ENCODE assay signal across 29 cellular contexts in genomic region chr18:58348517-58348916, GRCh38.
DNase-seq lines count a peak whose midpoint lies in the region; ATAC-seq and TF ChIP-seq lines count a peak whose summit lies in the region.
"Had no signal": no experiment of that assay in that cellular context is flagged by ENCODE, and none has a peak within 500 bp of the region (broad histone marks: within the 10 kb centered on the region; RNA-seq: fewer than 3 reads in every experiment).

No MANE protein-coding gene starts in this region.

- no peak overlapping the region for H2AFZ ChIP-seq in GM23338

- TF ChIP-seq EP300 in gastroesophageal sphincter (IDR thresholded peaks at IDR 0.05): no peak

- H4K20me1 ChIP-seq in GM23338 (replicated peaks; ENCODE audit: insufficient read depth): no peaks in the 10 kb centered on the region

- H3K4me3 ChIP-seq in GM23338 (no peak overlapping the region), gastroesophageal sphincter (no peak overlapping the region)
- H3K4me3 ChIP-seq: ovary, right atrium auricular region, uterus had no signal

- TF ChIP-seq POLR2A in gastroesophageal sphincter (IDR thresholded peaks at IDR 0.05): no peak

- H3F3A ChIP-seq in GM23338 (replicated peaks; ENCODE audit: low read depth): 0 out of 2 replicates have a peak, but pooled peaks cover 5% of the 10 kb centered on the region

- no peak overlapping the region for H3K27ac ChIP-seq in GM23338 (ENCODE audit: low read depth)
- H3K27ac ChIP-seq in gastroesophageal sphincter: no peak overlapping the region
- H3K27ac ChIP-seq: foreskin keratinocyte, ovary, right atrium auricular region, uterus had no signal

- no peaks in the 10 kb centered on the region for H3K9me2 ChIP-seq in GM23338 (ENCODE audit: insufficient read depth)

- no peak overlapping the region for H3K4me2 ChIP-seq in GM23338

- 40 to 75% methylated on average over 1 to 3 of the region's 4 CpGs for WGBS in gastroesophageal sphincter (ENCODE audit: low coverage in 1 of 2), 2 donors

- TF ChIP-seq CTCF in GM23338 (conservative IDR thresholded peaks at IDR 0.05; ENCODE audit: low read depth in 2 of 2): no peak
- no peak for TF ChIP-seq CTCF in WTC11 (IDR thresholded peaks at IDR 0.05)
- no peak for TF ChIP-seq CTCF in nephron progenitor cell (IDR thresholded peaks at IDR 0.05)
- TF ChIP-seq CTCF in gastroesophageal sphincter (IDR thresholded peaks at IDR 0.05): no peak

- CTCF ChIA-PET in WTC11 (lab: Charles Lee): no interaction called here

- H3K36me3 ChIP-seq in GM23338 (ENCODE audit: insufficient read depth) (peaks cover 17% of the 10 kb centered on the region; the same call in 1 of the 2 replicates), gastroesophageal sphincter (peaks cover 0 to 48% of the 10 kb centered on the region in 2 donors)
- H3K36me3 ChIP-seq: ovary, uterus had no signal

- H3K36me3 Mint-ChIP-seq in GM23338 (ENCODE audit: low read depth) (peaks cover 42% of the 10 kb centered on the region), WTC11 (peaks cover 38% of the 10 kb centered on the region), nephron progenitor cell (ENCODE audit: low read depth) (peaks cover 45% of the 10 kb centered on the region)
- H3K36me3 Mint-ChIP-seq: natural killer cell; stimulated activated effector memory CD8-positive, alpha-beta T cell treated with anti-CD3 and anti-CD28 coated beads, Interleukin-12 subunit alpha, Interleukin-12 subunit beta, amount 100 ng/mL, for 72 hours had no signal

- H3K4me1 Mint-ChIP-seq in GM23338 (peaks cover 45% of the 10 kb centered on the region), WTC11 (peaks cover 51% of the 10 kb centered on the region), nephron progenitor cell (peaks cover 29% of the 10 kb centered on the region)
- H3K4me1 Mint-ChIP-seq: natural killer cell; stimulated activated effector memory CD8-positive, alpha-beta T cell treated with anti-CD3 and anti-CD28 coated beads, Interleukin-12 subunit alpha, Interleukin-12 subunit beta, amount 100 ng/mL, for 72 hours; T-cell had no signal

- H3K9me3 Mint-ChIP-seq in GM23338 (no peaks in the 10 kb centered on the region; the same call in 2 of the 3 replicates), WTC11 (no peaks in the 10 kb centered on the region), nephron progenitor cell (no peaks in the 10 kb centered on the region)
- H3K9me3 Mint-ChIP-seq: activated T-cell treated with anti-CD3 and anti-CD28 coated beads, Interleukin-2, amount 50 U/mL, for 24 hours; CD4-positive, alpha-beta T cell; natural killer cell; stimulated activated effector memory CD8-positive, alpha-beta T cell treated with anti-CD3 and anti-CD28 coated beads, Interleukin-12 subunit alpha, Interleukin-12 subunit beta, amount 100 ng/mL, for 72 hours; T-cell had no signal

- no peak for DNase-seq in GM23338 (ENCODE audit: low spot score)
- DNase-seq in NOMO-1 treated with DMSO at 0.1 percent for 48 hours (lab: John Stamatoyannopoulos, UW; ENCODE audit: unreplicated experiment): peak; percentile 92
- DNase-seq in WTC11 (ENCODE audit: low spot score): no peak
- no peak for DNase-seq in nephron progenitor cell
- no peak for DNase-seq in RKO (ENCODE audit: low spot score)
- DNase-seq: activated CD4-positive, alpha-beta T cell treated with anti-CD3 and anti-CD28 coated beads for 4 hours; activated gamma-delta T cell treated with Interleukin-2 at 50 U/mL for 16 hours; activated T-cell treated with anti-CD3 and anti-CD28 coated beads, Interleukin-2, amount 50 U/mL, for 24 hours; CD4-positive, alpha-beta T cell; DMS 273 treated with DMSO at 0.1 percent for 48 hours; effector CD4-positive, alpha-beta T cell; foreskin keratinocyte; hypothalamus; KG1; midbrain; natural killer cell; NCI-H1048; NCI-H187; ovary; PC-3; SHP77; stimulated activated CD4-positive, alpha-beta T cell treated with anti-CD3 and anti-CD28 coated beads, Interleukin-2, amount 100 ng/mL, for 48 hours; substantia nigra; T-cell; uterus had no signal

- H3K4me3 Mint-ChIP-seq in GM23338 (no peak overlapping the region), WTC11 (no peak overlapping the region), nephron progenitor cell (no peak overlapping the region)
- H3K4me3 Mint-ChIP-seq: activated T-cell treated with anti-CD3 and anti-CD28 coated beads, Interleukin-2, amount 50 U/mL, for 24 hours; CD4-positive, alpha-beta T cell; natural killer cell; stimulated activated effector memory CD8-positive, alpha-beta T cell treated with anti-CD3 and anti-CD28 coated beads, Interleukin-12 subunit alpha, Interleukin-12 subunit beta, amount 100 ng/mL, for 72 hours; T-cell had no signal

- ATAC-seq in GM23338 (no peak), WTC11 (no peak), GM21619 (IDR thresholded peaks at IDR 0.05; ENCODE audit: unreplicated experiment) (no peak), gastroesophageal sphincter (no peak)
- ATAC-seq: foreskin keratinocyte; natural killer cell; PC-3; stimulated activated effector memory CD8-positive, alpha-beta T cell treated with anti-CD3 and anti-CD28 coated beads, Interleukin-12 subunit alpha, Interleukin-12 subunit beta, amount 100 ng/mL, for 72 hours; T-cell had no signal

- H3K27ac Mint-ChIP-seq in GM23338 (peak overlapping the region; percentile 51), WTC11 (peak overlapping the region; percentile 33; the same call in 1 of the 2 replicates), nephron progenitor cell (peak overlapping the region; percentile 58)
- H3K27ac Mint-ChIP-seq: activated T-cell treated with anti-CD3 and anti-CD28 coated beads, Interleukin-2, amount 50 U/mL, for 24 hours; CD4-positive, alpha-beta T cell; natural killer cell; T-cell had no signal

- H3K27me3 Mint-ChIP-seq in GM23338 (ENCODE audit: insufficient read depth, low read depth, poor library complexity): peaks cover 3% of the 10 kb centered on the region
- no peaks in the 10 kb centered on the region for H3K27me3 Mint-ChIP-seq in WTC11 (ENCODE audit: low read depth)
- H3K27me3 Mint-ChIP-seq in nephron progenitor cell (ENCODE audit: low read depth, poor library complexity): no peaks in the 10 kb centered on the region
- H3K27me3 Mint-ChIP-seq: activated T-cell treated with anti-CD3 and anti-CD28 coated beads, Interleukin-2, amount 50 U/mL, for 24 hours; CD4-positive, alpha-beta T cell; T-cell had no signal

- no peaks in the 10 kb centered on the region for H3K27me3 ChIP-seq in GM23338 (ENCODE audit: insufficient read depth)
- no peaks in the 10 kb centered on the region for H3K27me3 ChIP-seq in gastroesophageal sphincter
- H3K27me3 ChIP-seq: foreskin keratinocyte, ovary, right atrium auricular region, uterus had no signal

- H3K9me3 ChIP-seq in gastroesophageal sphincter: no peaks in the 10 kb centered on the region
- H3K9me3 ChIP-seq: ovary, right atrium auricular region, uterus had no signal

- H3K79me2 ChIP-seq in GM23338 (replicated peaks; ENCODE audit: insufficient read depth): no peaks in the 10 kb centered on the region

- POLR2A ChIA-PET in WTC11 (lab: Charles Lee): no interaction called here

- peaks cover 33% of the 10 kb centered on the region for H3K4me1 ChIP-seq in GM23338 (ENCODE audit: insufficient read depth)
- H3K4me1 ChIP-seq in gastroesophageal sphincter: no peaks in the 10 kb centered on the region
- H3K4me1 ChIP-seq: foreskin keratinocyte, right atrium auricular region, uterus had no signal

TF ChIP-seq in GM23338, 12 proteins besides CTCF, POLR2A, EP300 and RAD21:
- TF ChIP-seq STAT1 (IDR thresholded peaks at IDR 0.05; ENCODE audit: unreplicated experiment): no peak
- TF ChIP-seq POLR2AphosphoS5 (IDR thresholded peaks at IDR 0.05; ENCODE audit: low read depth): no peak
- no peak for TF ChIP-seq ETS1 (IDR thresholded peaks at IDR 0.05)
TF ChIP-seq in GM23338: peak in this region for 0.

TF ChIP-seq in WTC11, 78 proteins besides CTCF, POLR2A, EP300 and RAD21:
- TF ChIP-seq PRDM15 (CRISPR knock-in tag; IDR thresholded peaks at IDR 0.05) (no peak), GRHL2 (CRISPR knock-in tag; IDR thresholded peaks at IDR 0.05; ENCODE audit: insufficient replicate concordance, severe bottlenecking) (no peak), MYBL2 (CRISPR knock-in tag; IDR thresholded peaks at IDR 0.05) (no peak), FOXJ3 (CRISPR knock-in tag; IDR thresholded peaks at IDR 0.05; ENCODE audit: borderline replicate concordance) (no peak), CREM (CRISPR knock-in tag; IDR thresholded peaks at IDR 0.05) (no peak), NR1H2 (CRISPR knock-in tag; IDR thresholded peaks at IDR 0.05) (no peak)
